9 cellular contexts compared by ENCODE assay signal in genomic region chr2:74528600-74529356, GRCh38. TPM values are rescaled to one million over a fixed set of nuclear protein-coding genes. Genes with fewer than 3 reads are reported as not detected.
A peak's percentile ranks its signal among the peaks of the same experiment; 100 is the strongest.
DNase-seq lines count a peak whose midpoint lies in the region; ATAC-seq and TF ChIP-seq lines count a peak whose summit lies in the region.
"Had no signal": no experiment of that assay in that cellular context is flagged by ENCODE, and none has a peak within 500 bp of the region (broad histone marks: within the 10 kb centered on the region; RNA-seq: fewer than 3 reads in every experiment).

No MANE protein-coding gene starts in this region.

- H4K20me1 ChIP-seq in hepatocyte (ENCODE audit: insufficient read depth, poor library complexity, severe bottlenecking): peaks cover 7% of the 10 kb centered on the region

- peak overlapping the region; percentile 78 for H3K4me3 ChIP-seq in hepatocyte

- peak; percentile 41 for DNase-seq in activated CD4-positive, alpha-beta T cell treated with anti-CD3 and anti-CD28 coated beads for 48 hours
- no peak for DNase-seq in activated CD4-positive, alpha-beta T cell treated with anti-CD3 and anti-CD28 coated beads, Interleukin-2, amount 50 U/mL, for 1 hour
- no peak for DNase-seq in activated T-helper 2 cell treated with anti-CD3 and anti-CD28 coated beads, Interferon-gamma antibody, Interleukin-2, Interleukin-4, amounts not matched to agents 10 μg/mL and 5 μg/mL and 100 μg/mL, durations not matched to agents 14 hours and 24 hours and 36 hours (ENCODE audit: low spot score)
- DNase-seq in hepatocyte (ENCODE audit: low spot score) (no peak), NCI-H2227 treated with DMSO at 0.1 percent for 48 hours (lab: John Stamatoyannopoulos, UW) (no peak), middle frontal gyrus (ENCODE audit: extremely low spot score, low spot score) (no peak)
- no peak for DNase-seq in stimulated activated effector memory CD8-positive, alpha-beta T cell treated with anti-CD3 and anti-CD28 coated beads, Interleukin-12 subunit alpha, Interleukin-12 subunit beta, amount 100 ng/mL, for 72 hours (ENCODE audit: low spot score in 2 of 2)

- H3K4me2 ChIP-seq in hepatocyte: peak overlapping the region; percentile 97

- H3K27ac ChIP-seq in hepatocyte: peak overlapping the region; percentile 89

- no peaks in the 10 kb centered on the region for H3K27me3 ChIP-seq in hepatocyte

- H3K4me3 Mint-ChIP-seq in activated T-helper 2 cell treated with anti-CD3 and anti-CD28 coated beads, Interferon-gamma antibody, Interleukin-2, Interleukin-4, amounts not matched to agents 10 μg/mL and 5 μg/mL and 100 μg/mL, durations not matched to agents 14 hours and 24 hours and 36 hours (ENCODE audit: low read depth): peak overlapping the region; percentile 99
- H3K4me3 Mint-ChIP-seq in stimulated activated effector memory CD8-positive, alpha-beta T cell treated with anti-CD3 and anti-CD28 coated beads, Interleukin-12 subunit alpha, Interleukin-12 subunit beta, amount 100 ng/mL, for 72 hours: peak overlapping the region; percentile 98

- WGBS in hepatocyte (ENCODE audit: low lambda C conversion rate, missing lambda C conversion rate): 17% methylated on average over 29 of the region's 29 CpGs

- no peak for TF ChIP-seq CTCF in hepatocyte (IDR thresholded peaks at IDR 0.05; ENCODE audit: poor library complexity)

- peaks cover 41% of the 10 kb centered on the region for H3K4me1 Mint-ChIP-seq in activated T-helper 2 cell treated with anti-CD3 and anti-CD28 coated beads, Interferon-gamma antibody, Interleukin-2, Interleukin-4, amounts not matched to agents 10 μg/mL and 5 μg/mL and 100 μg/mL, durations not matched to agents 14 hours and 24 hours and 36 hours (ENCODE audit: low read depth)
- peaks cover 48% of the 10 kb centered on the region for H3K4me1 Mint-ChIP-seq in stimulated activated effector memory CD8-positive, alpha-beta T cell treated with anti-CD3 and anti-CD28 coated beads, Interleukin-12 subunit alpha, Interleukin-12 subunit beta, amount 100 ng/mL, for 72 hours

- no peaks in the 10 kb centered on the region for H3K4me1 ChIP-seq in hepatocyte (ENCODE audit: insufficient read depth)

- intact Hi-C loops in activated T-helper 2 cell treated with anti-CD3 and anti-CD28 coated beads, Interferon-gamma antibody, Interleukin-2, Interleukin-4, amounts not matched to agents 10 μg/mL and 5 μg/mL and 100 μg/mL, durations not matched to agents 14 hours and 24 hours and 36 hours (cut with micrococcal nuclease): loop anchor here (1.0 to 2.0 kb wide), 7 partner anchors 14 to 74 kb away; partner anchors contain the start of genes DOK1, INO80B, PCGF1 and TLX2

- no peaks in the 10 kb centered on the region for H3K9me2 ChIP-seq in hepatocyte (replicated peaks; ENCODE audit: insufficient read depth)

- H3K9me3 ChIP-seq in hepatocyte (ENCODE audit: low read depth): no peaks in the 10 kb centered on the region

- ATAC-seq in HG03097 (IDR thresholded peaks at IDR 0.05; ENCODE audit: low FRiP score, unreplicated experiment): peak; percentile 5
- ATAC-seq in stimulated activated effector memory CD8-positive, alpha-beta T cell treated with anti-CD3 and anti-CD28 coated beads, Interleukin-12 subunit alpha, Interleukin-12 subunit beta, amount 100 ng/mL, for 72 hours: peak; percentile 2

- peak overlapping the region; percentile 96 for H3K27ac Mint-ChIP-seq in activated T-helper 2 cell treated with anti-CD3 and anti-CD28 coated beads, Interferon-gamma antibody, Interleukin-2, Interleukin-4, amounts not matched to agents 10 μg/mL and 5 μg/mL and 100 μg/mL, durations not matched to agents 14 hours and 24 hours and 36 hours
- peak overlapping the region; percentile 96 for H3K27ac Mint-ChIP-seq in stimulated activated effector memory CD8-positive, alpha-beta T cell treated with anti-CD3 and anti-CD28 coated beads, Interleukin-12 subunit alpha, Interleukin-12 subunit beta, amount 100 ng/mL, for 72 hours

- no peaks in the 10 kb centered on the region for H3K27me3 Mint-ChIP-seq in activated T-helper 2 cell treated with anti-CD3 and anti-CD28 coated beads, Interferon-gamma antibody, Interleukin-2, Interleukin-4, amounts not matched to agents 10 μg/mL and 5 μg/mL and 100 μg/mL, durations not matched to agents 14 hours and 24 hours and 36 hours (ENCODE audit: low read depth)

- no peaks in the 10 kb centered on the region for H3K36me3 ChIP-seq in hepatocyte (replicated peaks; ENCODE audit: insufficient read depth, low read depth)

- H3K9me3 Mint-ChIP-seq in activated T-helper 2 cell treated with anti-CD3 and anti-CD28 coated beads, Interferon-gamma antibody, Interleukin-2, Interleukin-4, amounts not matched to agents 10 μg/mL and 5 μg/mL and 100 μg/mL, durations not matched to agents 14 hours and 24 hours and 36 hours: no peaks in the 10 kb centered on the region
- H3K9me3 Mint-ChIP-seq in stimulated activated effector memory CD8-positive, alpha-beta T cell treated with anti-CD3 and anti-CD28 coated beads, Interleukin-12 subunit alpha, Interleukin-12 subunit beta, amount 100 ng/mL, for 72 hours: no peaks in the 10 kb centered on the region

- peak overlapping the region; percentile 42 for H2AFZ ChIP-seq in hepatocyte

- peaks cover 60% of the 10 kb centered on the region for H3K36me3 Mint-ChIP-seq in activated T-helper 2 cell treated with anti-CD3 and anti-CD28 coated beads, Interferon-gamma antibody, Interleukin-2, Interleukin-4, amounts not matched to agents 10 μg/mL and 5 μg/mL and 100 μg/mL, durations not matched to agents 14 hours and 24 hours and 36 hours (ENCODE audit: low read depth)
- peaks cover 86% of the 10 kb centered on the region for H3K36me3 Mint-ChIP-seq in stimulated activated effector memory CD8-positive, alpha-beta T cell treated with anti-CD3 and anti-CD28 coated beads, Interleukin-12 subunit alpha, Interleukin-12 subunit beta, amount 100 ng/mL, for 72 hours

- peaks cover 32% of the 10 kb centered on the region for H3K79me2 ChIP-seq in hepatocyte

RNA-seq across cellular contexts. Expression of gene AUP1, which starts 0.7 kb away (rescaled TPM):
- total RNA-seq in activated T-helper 2 cell treated with anti-CD3 and anti-CD28 coated beads, Interferon-gamma antibody, Interleukin-2, Interleukin-4, amounts not matched to agents 10 μg/mL and 5 μg/mL and 100 μg/mL, durations not matched to agents 14 hours and 24 hours and 36 hours: 155 TPM in 2 replicates
- 121 and 138 TPM in 2 replicates for total RNA-seq in hepatocyte
- polyA plus RNA-seq in hepatocyte: 195 and 212 TPM in 2 replicates

RNA-seq across cellular contexts. Expression of gene HTRA2, which starts 1.0 kb away (rescaled TPM):
- 61.5 and 64.1 TPM in 2 replicates for total RNA-seq in activated T-helper 2 cell treated with anti-CD3 and anti-CD28 coated beads, Interferon-gamma antibody, Interleukin-2, Interleukin-4, amounts not matched to agents 10 μg/mL and 5 μg/mL and 100 μg/mL, durations not matched to agents 14 hours and 24 hours and 36 hours
- total RNA-seq in hepatocyte: 31.2 and 32.4 TPM in 2 replicates
- 33.5 and 37.2 TPM in 2 replicates for polyA plus RNA-seq in hepatocyte

RNA-seq across cellular contexts. Expression of gene DQX1, which starts 2.7 kb away (rescaled TPM):
- 0.39 and 0.94 TPM in 2 replicates for total RNA-seq in activated T-helper 2 cell treated with anti-CD3 and anti-CD28 coated beads, Interferon-gamma antibody, Interleukin-2, Interleukin-4, amounts not matched to agents 10 μg/mL and 5 μg/mL and 100 μg/mL, durations not matched to agents 14 hours and 24 hours and 36 hours
- total RNA-seq in hepatocyte: 1.2 and 4.0 TPM in 2 replicates
- 0.73 TPM in 1 of 2 replicates, not detected in the other for polyA plus RNA-seq in hepatocyte

RNA-seq across cellular contexts. Expression of gene TLX2, which starts 14.5 kb away (rescaled TPM):
- total RNA-seq in activated T-helper 2 cell treated with anti-CD3 and anti-CD28 coated beads, Interferon-gamma antibody, Interleukin-2, Interleukin-4, amounts not matched to agents 10 μg/mL and 5 μg/mL and 100 μg/mL, durations not matched to agents 14 hours and 24 hours and 36 hours: 0.82 and 0.92 TPM in 2 replicates
- total RNA-seq in hepatocyte: not detected in 2 replicates
- polyA plus RNA-seq in hepatocyte: not detected in 2 replicates
- total RNA-seq: Daoy had no signal

RNA-seq across cellular contexts. Expression of gene PCGF1, which starts 21.3 kb away (rescaled TPM):
- 36.5 and 39.7 TPM in 2 replicates for total RNA-seq in activated T-helper 2 cell treated with anti-CD3 and anti-CD28 coated beads, Interferon-gamma antibody, Interleukin-2, Interleukin-4, amounts not matched to agents 10 μg/mL and 5 μg/mL and 100 μg/mL, durations not matched to agents 14 hours and 24 hours and 36 hours
- 10.4 and 10.6 TPM in 2 replicates for total RNA-seq in hepatocyte
- polyA plus RNA-seq in hepatocyte: 29.0 and 30.2 TPM in 2 replicates
